Comparison of ENCODE assay signal across 1 cellular context in genomic region chr3:108822167-108822897, GRCh38.
TF ChIP-seq lines count a peak whose summit lies in the region.

Gene TRAT1 (plus strand): TSS chr3:108822786. CDS start chr3:108822928, 142 bp downstream.

TF ChIP-seq in GM12878, 131 proteins besides CTCF, POLR2A, EP300 and RAD21 (continued from another document):
- TF ChIP-seq BCLAF1 (IDR thresholded peaks at IDR 0.05) (no peak), NBN (IDR thresholded peaks at IDR 0.05) (no peak), CEBPB (IDR thresholded peaks at IDR 0.05; ENCODE audit: borderline replicate concordance in 1 of 2, low read depth in 2 of 2, low read length in 2 of 2) (no peak), CHD1 (IDR thresholded peaks at IDR 0.05; ENCODE audit: low read depth, low read length) (no peak), ASH2L (IDR thresholded peaks at IDR 0.05; ENCODE audit: borderline replicate concordance, low read depth) (no peak), MTA2 (IDR thresholded peaks at IDR 0.05; ENCODE audit: low read depth) (no peak), MTA3 (IDR thresholded peaks at IDR 0.05; ENCODE audit: borderline replicate concordance, low read length) (no peak), KDM1A (IDR thresholded peaks at IDR 0.05; ENCODE audit: borderline replicate concordance) (no peak), RUNX3 (IDR thresholded peaks at IDR 0.05; ENCODE audit: low read length) (no peak)
TF ChIP-seq in GM12878: peak in this region for 0.
